25 cellular contexts compared by ENCODE assay signal in genomic region chr11:120056301-120057027, GRCh38.
DNase-seq lines count a peak whose midpoint lies in the region; ATAC-seq and TF ChIP-seq lines count a peak whose summit lies in the region.
"Had no signal": no experiment of that assay in that cellular context is flagged by ENCODE, and none has a peak within 500 bp of the region (broad histone marks: within the 10 kb centered on the region; RNA-seq: fewer than 3 reads in every experiment).

No MANE protein-coding gene starts in this region.

- peak overlapping the region; percentile 50 for H3K27ac Mint-ChIP-seq in endodermal cell
- H3K27ac Mint-ChIP-seq: activated CD4-positive, alpha-beta memory T cell treated with anti-CD3 and anti-CD28 coated beads, Interleukin-2, amount 10 ng/mL, durations not matched to agents 7 days and 5 days; activated naive CD4-positive, alpha-beta T cell treated with anti-CD3 and anti-CD28 coated beads, Interleukin-2, amount 10 ng/mL, durations not matched to agents 7 days and 5 days; CD8-positive, alpha-beta T cell; effector memory CD8-positive, alpha-beta T cell; stimulated activated effector memory CD8-positive, alpha-beta T cell treated with anti-CD3 and anti-CD28 coated beads, Interleukin-12 subunit alpha, Interleukin-12 subunit beta, amount 100 ng/mL, for 72 hours had no signal

- DNase-seq in RWPE2 (ENCODE audit: low spot score) (no peak), endodermal cell (peak; percentile 45), myocyte (ENCODE audit: low read depth) (peak; percentile 75), suprapubic skin (ENCODE audit: low spot score in 2 of 2) (peak in 1 of 2 donors; percentile 50), GM23248 (no peak), HuH-7.5 (ENCODE audit: low spot score) (no peak), NCI-H510A treated with DMSO at 0.1 percent for 48 hours (lab: John Stamatoyannopoulos, UW) (no peak)
- DNase-seq: activated CD4-positive, alpha-beta memory T cell treated with anti-CD3 and anti-CD28 coated beads, Interleukin-2, amount 10 ng/mL, durations not matched to agents 7 days and 5 days; activated CD4-positive, CD25-positive, alpha-beta regulatory T cell; activated naive CD4-positive, alpha-beta T cell treated with anti-CD3 and anti-CD28 coated beads, Interleukin-2, amount 10 ng/mL, durations not matched to agents 7 days and 5 days; activated T-cell treated with anti-CD3 and anti-CD28 coated beads, Interleukin-2, amount 50 U/mL, for 48 hours; CD8-positive, alpha-beta T cell; cerebellar nuclear complex; DMS53; effector memory CD8-positive, alpha-beta T cell; GF-D8; left ventricle myocardium inferior; NCI-H1048; NCI-H2081 treated with DMSO at 0.1 percent for 48 hours; sigmoid colon; thyroid gland had no signal

- in situ Hi-C loops in GM23248 (cut with MboI) = no loop called here

- TF ChIP-seq POLR2A in suprapubic skin (IDR thresholded peaks at IDR 0.05) = no peak

- 92 to 96% methylated on average over 10 of the region's 10 CpGs for WGBS in endodermal cell (ENCODE audit: insufficient coverage in 1 of 2, insufficient read length in 1 of 2), 2 experiments
- WGBS in suprapubic skin = 77% methylated on average over 5 of the region's 10 CpGs
- WGBS in GM23248 (ENCODE audit: low coverage in 1 of 2, low lambda C conversion rate in 2 of 2, missing lambda C conversion rate in 2 of 2), 2 experiments = 67 to 76% methylated on average over 10 of the region's 10 CpGs

- H3K4me3 Mint-ChIP-seq in endodermal cell = no peak overlapping the region
- H3K4me3 Mint-ChIP-seq: activated CD4-positive, alpha-beta memory T cell treated with anti-CD3 and anti-CD28 coated beads, Interleukin-2, amount 10 ng/mL, durations not matched to agents 7 days and 5 days; activated naive CD4-positive, alpha-beta T cell treated with anti-CD3 and anti-CD28 coated beads, Interleukin-2, amount 10 ng/mL, durations not matched to agents 7 days and 5 days; CD8-positive, alpha-beta T cell; effector memory CD8-positive, alpha-beta T cell; stimulated activated effector memory CD8-positive, alpha-beta T cell treated with anti-CD3 and anti-CD28 coated beads, Interleukin-12 subunit alpha, Interleukin-12 subunit beta, amount 100 ng/mL, for 72 hours had no signal

- no peaks in the 10 kb centered on the region for H3F3A ChIP-seq in GM23248 (ENCODE audit: insufficient read depth)

- no peak for ATAC-seq in RWPE2 (ENCODE audit: low read depth)
- no peak for ATAC-seq in GM18873 (IDR thresholded peaks at IDR 0.05; ENCODE audit: low FRiP score, unreplicated experiment)
- ATAC-seq: CD8-positive, alpha-beta T cell; effector memory CD8-positive, alpha-beta T cell; SK-N-SH treated with all-trans-retinoic acid at 6 μM for 48 hours; stimulated activated effector memory CD8-positive, alpha-beta T cell treated with anti-CD3 and anti-CD28 coated beads, Interleukin-12 subunit alpha, Interleukin-12 subunit beta, amount 100 ng/mL, for 72 hours had no signal

- H3K4me2 ChIP-seq in GM23248 (ENCODE audit: unreplicated experiment) = no peak overlapping the region

- H3K36me3 ChIP-seq in RWPE2 (ENCODE audit: low read depth) = no peaks in the 10 kb centered on the region
- H3K36me3 ChIP-seq in endodermal cell (ENCODE audit: control insufficient read depth, insufficient read depth, low read length) = no peaks in the 10 kb centered on the region
- no peaks in the 10 kb centered on the region for H3K36me3 ChIP-seq in suprapubic skin
- no peaks in the 10 kb centered on the region for H3K36me3 ChIP-seq in GM23248 (ENCODE audit: low read depth)
- H3K36me3 ChIP-seq: ascending aorta, left ventricle myocardium inferior, sigmoid colon, thyroid gland had no signal

- H3K4me1 ChIP-seq in RWPE2 (ENCODE audit: insufficient read depth, poor library complexity, severe bottlenecking) (peaks cover 24% of the 10 kb centered on the region), endodermal cell (ENCODE audit: control insufficient read depth, insufficient read depth, low read length) (peaks cover 7% of the 10 kb centered on the region), suprapubic skin (peaks cover 33% of the 10 kb centered on the region), GM23248 (ENCODE audit: insufficient read depth) (no peaks in the 10 kb centered on the region)
- H3K4me1 ChIP-seq: left ventricle myocardium inferior, sigmoid colon had no signal

- peak overlapping the region; percentile 73 for H3K27ac ChIP-seq in RWPE2 (ENCODE audit: poor library complexity, severe bottlenecking)
- H3K27ac ChIP-seq in endodermal cell (ENCODE audit: low read depth, low read length) = no peak overlapping the region
- peak overlapping the region; percentile 54 for H3K27ac ChIP-seq in suprapubic skin
- H3K27ac ChIP-seq in GM23248 = no peak overlapping the region
- H3K27ac ChIP-seq: ascending aorta, left ventricle myocardium inferior, sigmoid colon, thyroid gland had no signal

- H4K20me1 ChIP-seq in GM23248 (ENCODE audit: insufficient read depth) = no peaks in the 10 kb centered on the region

- no peak for TF ChIP-seq EP300 in suprapubic skin (IDR thresholded peaks at IDR 0.05)

- peaks cover 29% of the 10 kb centered on the region for H3K4me1 Mint-ChIP-seq in endodermal cell
- H3K4me1 Mint-ChIP-seq: activated CD4-positive, alpha-beta memory T cell treated with anti-CD3 and anti-CD28 coated beads, Interleukin-2, amount 10 ng/mL, durations not matched to agents 7 days and 5 days; activated naive CD4-positive, alpha-beta T cell treated with anti-CD3 and anti-CD28 coated beads, Interleukin-2, amount 10 ng/mL, durations not matched to agents 7 days and 5 days; stimulated activated effector memory CD8-positive, alpha-beta T cell treated with anti-CD3 and anti-CD28 coated beads, Interleukin-12 subunit alpha, Interleukin-12 subunit beta, amount 100 ng/mL, for 72 hours had no signal

- H3K4me3 ChIP-seq in RWPE2 (ENCODE audit: severe bottlenecking) (no peak overlapping the region), endodermal cell (ENCODE audit: low read length) (no peak overlapping the region), suprapubic skin (no peak overlapping the region), GM23248 (no peak overlapping the region)
- H3K4me3 ChIP-seq: ascending aorta, left ventricle myocardium inferior, sigmoid colon, thyroid gland had no signal

- H3K9ac ChIP-seq in endodermal cell (ENCODE audit: extremely low read depth, low read length, poor library complexity, severe bottlenecking) (no peak overlapping the region), GM23248 (no peak overlapping the region)

- no peaks in the 10 kb centered on the region for H3K9me2 ChIP-seq in GM23248 (ENCODE audit: insufficient read depth)

- H2AFZ ChIP-seq in GM23248 = no peak overlapping the region

- H3K9me3 Mint-ChIP-seq in endodermal cell = peaks cover 7% of the 10 kb centered on the region
- H3K9me3 Mint-ChIP-seq: activated CD4-positive, alpha-beta memory T cell treated with anti-CD3 and anti-CD28 coated beads, Interleukin-2, amount 10 ng/mL, durations not matched to agents 7 days and 5 days; activated naive CD4-positive, alpha-beta T cell treated with anti-CD3 and anti-CD28 coated beads, Interleukin-2, amount 10 ng/mL, durations not matched to agents 7 days and 5 days; CD8-positive, alpha-beta T cell; effector memory CD8-positive, alpha-beta T cell; stimulated activated effector memory CD8-positive, alpha-beta T cell treated with anti-CD3 and anti-CD28 coated beads, Interleukin-12 subunit alpha, Interleukin-12 subunit beta, amount 100 ng/mL, for 72 hours had no signal

- H3K79me2 ChIP-seq in GM23248 (ENCODE audit: insufficient read depth) = no peaks in the 10 kb centered on the region

- H3K9me3 ChIP-seq in RWPE2 (ENCODE audit: severe bottlenecking) = no peaks in the 10 kb centered on the region
- H3K9me3 ChIP-seq in endodermal cell (ENCODE audit: control insufficient read depth, low read length) = no peaks in the 10 kb centered on the region
- H3K9me3 ChIP-seq in suprapubic skin = no peaks in the 10 kb centered on the region
- no peaks in the 10 kb centered on the region for H3K9me3 ChIP-seq in GM23248 (ENCODE audit: low read depth)
- H3K9me3 ChIP-seq: ascending aorta, sigmoid colon, thyroid gland had no signal

- TF ChIP-seq CTCF in RWPE2 (IDR thresholded peaks at IDR 0.05; ENCODE audit: poor library complexity, severe bottlenecking) = no peak
- no peak for TF ChIP-seq CTCF in endodermal cell (conservative IDR thresholded peaks at IDR 0.05)
- no peak for TF ChIP-seq CTCF in suprapubic skin (IDR thresholded peaks at IDR 0.05)

- H3K27me3 ChIP-seq in RWPE2 (ENCODE audit: insufficient read depth, poor library complexity, severe bottlenecking) = no peaks in the 10 kb centered on the region
- no peaks in the 10 kb centered on the region for H3K27me3 ChIP-seq in endodermal cell (ENCODE audit: control insufficient read depth, insufficient read depth, low read length, poor library complexity, severe bottlenecking)
- H3K27me3 ChIP-seq in suprapubic skin = peaks cover 4% of the 10 kb centered on the region
- H3K27me3 ChIP-seq in GM23248 (replicated peaks; ENCODE audit: insufficient read depth) = peaks cover 24% of the 10 kb centered on the region
- H3K27me3 ChIP-seq: ascending aorta, thyroid gland had no signal

- peaks cover 2% of the 10 kb centered on the region for H3K36me3 Mint-ChIP-seq in endodermal cell (ENCODE audit: low read depth)
- H3K36me3 Mint-ChIP-seq: activated naive CD4-positive, alpha-beta T cell treated with anti-CD3 and anti-CD28 coated beads, Interleukin-2, amount 10 ng/mL, durations not matched to agents 7 days and 5 days; CD8-positive, alpha-beta T cell; stimulated activated effector memory CD8-positive, alpha-beta T cell treated with anti-CD3 and anti-CD28 coated beads, Interleukin-12 subunit alpha, Interleukin-12 subunit beta, amount 100 ng/mL, for 72 hours had no signal

- H3K27me3 Mint-ChIP-seq in endodermal cell (ENCODE audit: insufficient read depth) = peaks cover 7% of the 10 kb centered on the region

Comparison
In these comparisons a context has a peak if more than half of its experiments do, and no peak if none do; other contexts are left out.
1. DNase-seq: peak in endodermal cell (single experiment) and myocyte (single experiment); none in RWPE2 (single experiment), GM23248 (single experiment), HuH-7.5 (single experiment) and NCI-H510A treated with DMSO at 0.1 percent for 48 hours (single experiment).
2. H3K27ac ChIP-seq: peak in RWPE2 (single experiment) and suprapubic skin (single experiment); none in endodermal cell (single experiment) and GM23248 (single experiment).